8 cellular contexts compared by ENCODE assay signal in genomic region chr12:40168419-40168818, GRCh38. TPM values are rescaled to one million over a fixed set of nuclear protein-coding genes. Genes with fewer than 3 reads are reported as not detected.
DNase-seq lines count a peak whose midpoint lies in the region; ATAC-seq and TF ChIP-seq lines count a peak whose summit lies in the region.
"Not testable (repeated sequence)": the region's sequence is repeated elsewhere in the genome, so short reads cannot be mapped to it uniquely, and the experiment has no call there.

No MANE protein-coding gene starts in this region.

- DNase-seq in GM06990 (ENCODE audit: extremely low read depth, insufficient read length); MM.1S; activated naive CD8-positive, alpha-beta T cell treated with anti-CD3 and anti-CD28 coated beads for 36 hours: not testable (repeated sequence)

- H3K27me3 ChIP-seq in GM06990 (replicated peaks; ENCODE audit: control insufficient read depth, insufficient read depth, low read length) = not testable (repeated sequence)
- H3K27me3 ChIP-seq in MM.1S (replicated peaks; ENCODE audit: insufficient read depth, low read length) = peaks cover 76% of the 10 kb centered on the region

- peaks cover 12% of the 10 kb centered on the region for H3K4me1 ChIP-seq in MM.1S (ENCODE audit: low read length)

- H3K4me2 ChIP-seq in MM.1S (ENCODE audit: low read depth, low read length) = peak overlapping the region; percentile 73

- H3K9ac ChIP-seq in MM.1S (ENCODE audit: low read length) = not testable (repeated sequence)

- not testable (repeated sequence) for H3K4me1 Mint-ChIP-seq in activated naive CD8-positive, alpha-beta T cell treated with anti-CD3 and anti-CD28 coated beads for 36 hours

- ATAC-seq in GM19025 (IDR thresholded peaks at IDR 0.05; ENCODE audit: low read depth, unreplicated experiment) (peak; percentile 21), GM21367 (IDR thresholded peaks at IDR 0.05; ENCODE audit: unreplicated experiment) (peak; percentile 18), GM21825 (IDR thresholded peaks at IDR 0.05; ENCODE audit: unreplicated experiment) (peak; percentile 20), HG02943 (IDR thresholded peaks at IDR 0.05; ENCODE audit: low read depth, unreplicated experiment) (peak; percentile 29), HG03196 (IDR thresholded peaks at IDR 0.05; ENCODE audit: unreplicated experiment) (peak; percentile 39)

- TF ChIP-seq CTCF in GM06990 (IDR thresholded peaks at IDR 0.05; ENCODE audit: insufficient read depth, low read length, poor library complexity, severe bottlenecking); MM.1S (IDR thresholded peaks at IDR 0.05; ENCODE audit: low read length): not testable (repeated sequence)

- not testable (repeated sequence) for H3K79me2 ChIP-seq in MM.1S (ENCODE audit: low read length)

- peak overlapping the region; percentile 25 for H3K4me3 ChIP-seq in GM06990 (replicated peaks; ENCODE audit: low read depth, low read length)
- H3K4me3 ChIP-seq in MM.1S (ENCODE audit: low read length) = peak overlapping the region; percentile 33

- H3K9me3 Mint-ChIP-seq in activated naive CD8-positive, alpha-beta T cell treated with anti-CD3 and anti-CD28 coated beads for 36 hours = not testable (repeated sequence)

- H3K36me3 Mint-ChIP-seq in activated naive CD8-positive, alpha-beta T cell treated with anti-CD3 and anti-CD28 coated beads for 36 hours = not testable (repeated sequence)

- not testable (repeated sequence) for H2AFZ ChIP-seq in MM.1S (ENCODE audit: low read length)

- H3K36me3 ChIP-seq in GM06990 (ENCODE audit: control insufficient read depth, insufficient read depth, low read length); MM.1S (replicated peaks; ENCODE audit: insufficient read depth, low read length): not testable (repeated sequence)

- H4K20me1 ChIP-seq in MM.1S (ENCODE audit: insufficient read depth, low read length) = not testable (repeated sequence)

- H3F3A ChIP-seq in MM.1S (ENCODE audit: insufficient read depth, low read length) = not testable (repeated sequence)

- H3K9me3 ChIP-seq in MM.1S (replicated peaks; ENCODE audit: insufficient read depth, low read length) = not testable (repeated sequence)

- not testable (repeated sequence) for H3K4me3 Mint-ChIP-seq in activated naive CD8-positive, alpha-beta T cell treated with anti-CD3 and anti-CD28 coated beads for 36 hours

- H3K27ac ChIP-seq in MM.1S (ENCODE audit: low read length) = not testable (repeated sequence)

- peak overlapping the region; percentile 45 for H3K27ac Mint-ChIP-seq in activated naive CD8-positive, alpha-beta T cell treated with anti-CD3 and anti-CD28 coated beads for 36 hours

- not testable (repeated sequence) for H3K27me3 Mint-ChIP-seq in activated naive CD8-positive, alpha-beta T cell treated with anti-CD3 and anti-CD28 coated beads for 36 hours

- not testable (repeated sequence) for H3K9me2 ChIP-seq in MM.1S (replicated peaks; ENCODE audit: insufficient read depth, low read length)

RNA-seq across cellular contexts. Expression of gene LRRK2, which starts 56.4 kb away (rescaled TPM):
- under 1 TPM; 0.21 to 0.80 TPM for total RNA-seq in activated naive CD8-positive, alpha-beta T cell treated with anti-CD3 and anti-CD28 coated beads for 36 hours
